In genomic region chr7:65004575-65004974, GRCh38 we compare ENCODE assay signal across 12 cellular contexts. TPM values are rescaled to one million over a fixed set of nuclear protein-coding genes. Genes with fewer than 3 reads are reported as not detected.
DNase-seq lines count a peak whose midpoint lies in the region; ATAC-seq, FAIRE-seq and TF ChIP-seq lines count a peak whose summit lies in the region.
"Had no signal": no experiment of that assay in that cellular context is flagged by ENCODE, and none has a peak within 500 bp of the region (broad histone marks: within the 10 kb centered on the region; RNA-seq: fewer than 3 reads in every experiment).

No MANE protein-coding gene starts in this region.

- peaks cover 47% of the 10 kb centered on the region for H3K36me3 Mint-ChIP-seq in activated CD4-positive, alpha-beta T cell treated with anti-CD3 and anti-CD28 coated beads, Interleukin-2, amount 10 ng/mL, durations not matched to agents 24 days and 14 days (ENCODE audit: low read depth)

- H3K4me1 ChIP-seq in psoas muscle, result peaks cover 14% of the 10 kb centered on the region

- H3K4me1 Mint-ChIP-seq in activated CD4-positive, alpha-beta T cell treated with anti-CD3 and anti-CD28 coated beads, Interleukin-2, amount 10 ng/mL, durations not matched to agents 24 days and 14 days, result peaks cover 26% of the 10 kb centered on the region

- peak overlapping the region; percentile 87 for H3K4me3 ChIP-seq in epithelial cell of esophagus (ENCODE audit: low read length)
- peak overlapping the region; percentile 6 for H3K4me3 ChIP-seq in psoas muscle

- H3K27me3 Mint-ChIP-seq in activated CD4-positive, alpha-beta T cell treated with anti-CD3 and anti-CD28 coated beads, Interleukin-2, amount 10 ng/mL, durations not matched to agents 24 days and 14 days, result no peaks in the 10 kb centered on the region

- no peaks in the 10 kb centered on the region for H3K36me3 ChIP-seq in psoas muscle (ENCODE audit: insufficient read depth in 1 of 2, low read depth in 1 of 2)

- TF ChIP-seq POLR2A in H54 (IDR thresholded peaks at IDR 0.05; ENCODE audit: low read depth, low read length), result no peak
- TF ChIP-seq POLR2A in GM12892 (IDR thresholded peaks at IDR 0.05; ENCODE audit: low read depth, low read length), result no peak

- intact Hi-C loops in activated CD4-positive, alpha-beta T cell treated with anti-CD3 and anti-CD28 coated beads, Interleukin-2, amount 10 ng/mL, durations not matched to agents 24 days and 14 days (cut with micrococcal nuclease), result loop anchor here (10.0 kb wide), 2 partner anchors 340 to 370 kb away; partner anchors contain the start of genes ZNF107 and ZNF92
- intact Hi-C loops in psoas muscle (cut with DNase I), result no loop called here

- 67 to 82% (median 73%) methylated on average over 1 of the region's 1 CpG for WGBS in psoas muscle, 3 donors

- ATAC-seq in psoas muscle, result no peak

- H3K27me3 ChIP-seq in psoas muscle (ENCODE audit: insufficient read depth in 3 of 3, low read length in 2 of 3), result no peaks in the 10 kb centered on the region
- H3K27me3 ChIP-seq: tibial nerve had no signal

- no peak for DNase-seq in activated CD4-positive, alpha-beta T cell treated with anti-CD3 and anti-CD28 coated beads, Interleukin-2, amount 10 ng/mL, durations not matched to agents 24 days and 14 days
- DNase-seq in activated CD4-positive, alpha-beta T cell treated with anti-CD3 and anti-CD28 coated beads for 4 hours, result no peak
- DNase-seq in RKO (ENCODE audit: low spot score) (peak; percentile 25), epithelial cell of esophagus (ENCODE audit: low read depth) (no peak), psoas muscle (no peak), H54 (ENCODE audit: insufficient read length, low spot score) (no peak), NCI-H1092 treated with DMSO at 0.1 percent for 48 hours (lab: John Stamatoyannopoulos, UW) (no peak), GM12892 (ENCODE audit: insufficient read length) (no peak)
- DNase-seq: activated gamma-delta T cell, retina had no signal

- FAIRE-seq in H54 (lab: Jason Lieb, UNC) (no peak), GM12892 (lab: Jason Lieb, UNC) (no peak)
- FAIRE-seq: GM18507 had no signal

- TF ChIP-seq CTCF in epithelial cell of esophagus (IDR thresholded peaks at IDR 0.05; ENCODE audit: insufficient read depth, low read depth, low read length, missing control alignments), result no peak
- no peak for TF ChIP-seq CTCF in psoas muscle (IDR thresholded peaks at IDR 0.05)

- no peaks in the 10 kb centered on the region for H3K9me3 ChIP-seq in psoas muscle
- H3K9me3 ChIP-seq: tibial nerve had no signal

- H3K27ac ChIP-seq in psoas muscle, result no peak overlapping the region

- no peak overlapping the region for H3K27ac Mint-ChIP-seq in activated CD4-positive, alpha-beta T cell treated with anti-CD3 and anti-CD28 coated beads, Interleukin-2, amount 10 ng/mL, durations not matched to agents 24 days and 14 days

- H3K9me3 Mint-ChIP-seq in activated CD4-positive, alpha-beta T cell treated with anti-CD3 and anti-CD28 coated beads, Interleukin-2, amount 10 ng/mL, durations not matched to agents 24 days and 14 days, result peaks cover 13% of the 10 kb centered on the region

- peak overlapping the region; percentile 98 for H3K4me3 Mint-ChIP-seq in activated CD4-positive, alpha-beta T cell treated with anti-CD3 and anti-CD28 coated beads, Interleukin-2, amount 10 ng/mL, durations not matched to agents 24 days and 14 days

RNA-seq across cellular contexts. Expression of gene ERV3-1, which starts 1.9 kb away (rescaled TPM):
- 7.4 and 9.5 TPM in 2 replicates for total RNA-seq in activated CD4-positive, alpha-beta T cell treated with anti-CD3 and anti-CD28 coated beads, Interleukin-2, amount 10 ng/mL, durations not matched to agents 24 days and 14 days
- 1 to 10 TPM; 1.5 to 3.5 (median 3.0) TPM for total RNA-seq in psoas muscle
- polyA plus RNA-seq in psoas muscle, result 1 to 10 TPM in 2 of 3 donors, under 1 TPM in 1; 0.80 to 7.2 (median 1.9) TPM
- 9.1 TPM for polyA plus RNA-seq in GM12892 (2012; ENCODE audit: missing spikeins)

RNA-seq across cellular contexts. Expression of gene ZNF117, which starts 13.7 kb away (rescaled TPM):
- 2.4 and 3.6 TPM in 2 replicates for total RNA-seq in activated CD4-positive, alpha-beta T cell treated with anti-CD3 and anti-CD28 coated beads, Interleukin-2, amount 10 ng/mL, durations not matched to agents 24 days and 14 days
- 1 to 10 TPM; 1.1 to 2.0 (median 1.6) TPM for total RNA-seq in psoas muscle
- polyA plus RNA-seq in psoas muscle, result 1 to 10 TPM in 2 of 3 donors, under 1 TPM in 1; 0.58 to 3.2 (median 1.5) TPM
- polyA plus RNA-seq in GM12892 (2012; ENCODE audit: missing spikeins), result 5.7 TPM
